12 cellular contexts compared by ENCODE assay signal in genomic region chr1:16180291-16180824, GRCh38. TPM values are rescaled to one million over a fixed set of nuclear protein-coding genes. Genes with fewer than 3 reads are reported as not detected.
DNase-seq lines count a peak whose midpoint lies in the region; ATAC-seq, FAIRE-seq and TF ChIP-seq lines count a peak whose summit lies in the region.
"Had no signal": no experiment of that assay in that cellular context is flagged by ENCODE, and none has a peak within 500 bp of the region (broad histone marks: within the 10 kb centered on the region; RNA-seq: fewer than 3 reads in every experiment).

No MANE protein-coding gene starts in this region.

- no peaks in the 10 kb centered on the region for H3K79me2 ChIP-seq in HepG2 (ENCODE audit: insufficient read depth, low read length)

- no peak for TF ChIP-seq CTCF in HEK293 (tag by site-specific recombination; IDR thresholded peaks at IDR 0.05)
- no peak for TF ChIP-seq CTCF in astrocyte of the spinal cord (IDR thresholded peaks at IDR 0.05; ENCODE audit: low read depth, low read length)
- no peak for TF ChIP-seq CTCF in HepG2 (CRISPR knock-in tag; IDR thresholded peaks at IDR 0.05)
- TF ChIP-seq CTCF in type B pancreatic cell (conservative IDR thresholded peaks at IDR 0.05), result no peak

- CTCF ChIA-PET in HEK293 (lab: Yijun Ruan, JAX) (interaction anchor here (15.1 kb wide), 1 partner anchor 99 kb away, joined by 427 read pairs; no protein-coding TSS in a partner anchor), HepG2 (lab: Yijun Ruan, JAX; ENCODE audit: low intra/inter-chr PET ratio, low total read pairs) (no interaction called here)

- no peaks in the 10 kb centered on the region for H3K9me3 Mint-ChIP-seq in type B pancreatic cell
- H3K9me3 Mint-ChIP-seq: activated CD4-positive, alpha-beta T cell treated with anti-CD3 and anti-CD28 coated beads, Interleukin-2, amount 10 ng/mL, durations not matched to agents 24 days and 14 days; T-cell had no signal

- TF ChIP-seq POLR2A in HepG2 (IDR thresholded peaks at IDR 0.05; ENCODE audit: insufficient read depth in 1 of 2, low read depth in 2 of 2, low read length in 2 of 2), result no peak

- H3K9me3 ChIP-seq in HEK293 (ENCODE audit: control insufficient read depth, insufficient read depth, low read depth, low read length) (no peaks in the 10 kb centered on the region), HepG2 (ENCODE audit: low read length) (no peaks in the 10 kb centered on the region)

- DNase-seq in astrocyte of the spinal cord (ENCODE audit: low read depth, low spot score), result peak; percentile 76
- no peak for DNase-seq in HepG2 (ENCODE audit: low spot score)
- DNase-seq in type B pancreatic cell (ENCODE audit: extremely low spot score, unreplicated experiment), result no peak
- DNase-seq in NCI-H2196 (lab: John Stamatoyannopoulos, UW; ENCODE audit: unreplicated experiment), result no peak
- no peak for DNase-seq in dedifferentiated amniotic fluid mesenchymal stem cell (ENCODE audit: extremely low spot score)
- DNase-seq: activated CD4-positive, alpha-beta T cell treated with anti-CD3 and anti-CD28 coated beads, Interleukin-2, amount 10 ng/mL, durations not matched to agents 24 days and 14 days; NCI-H2107; T-cell had no signal

- H3K4me1 Mint-ChIP-seq in type B pancreatic cell (ENCODE audit: unreplicated experiment), result peaks cover 36% of the 10 kb centered on the region
- H3K4me1 Mint-ChIP-seq: activated CD4-positive, alpha-beta T cell treated with anti-CD3 and anti-CD28 coated beads, Interleukin-2, amount 10 ng/mL, durations not matched to agents 24 days and 14 days; T-cell had no signal

- H3K36me3 Mint-ChIP-seq in type B pancreatic cell, result no peaks in the 10 kb centered on the region
- H3K36me3 Mint-ChIP-seq: T-cell had no signal

- H4K20me1 ChIP-seq in HepG2 (ENCODE audit: insufficient read depth, low read length), result no peaks in the 10 kb centered on the region

- 60% methylated on average over 13 of the region's 13 CpGs for WGBS in HepG2 (ENCODE audit: low lambda C conversion rate)

- no peak for TF ChIP-seq RAD21 in HepG2 (CRISPR knock-in tag; IDR thresholded peaks at IDR 0.05)

- H3K4me3 ChIP-seq in HEK293 (ENCODE audit: low read depth, low read length), result no peak overlapping the region
- H3K4me3 ChIP-seq in astrocyte of the spinal cord (ENCODE audit: low read depth, low read length), result no peak overlapping the region
- no peak overlapping the region for H3K4me3 ChIP-seq in HepG2 (replicated peaks in 1 of 3; ENCODE audit: insufficient read depth in 1 of 3, low read depth in 2 of 3, low read length in 3 of 3)

- intact Hi-C loops in HepG2 (cut with micrococcal nuclease; ENCODE audit: unreplicated experiment), result no loop called here

- no peak for FAIRE-seq in HepG2 (lab: Jason Lieb, UNC)
- FAIRE-seq: D721Med had no signal

- no peak overlapping the region for H2AFZ ChIP-seq in HepG2 (ENCODE audit: low read length)

- H3K36me3 ChIP-seq in HEK293 (ENCODE audit: control insufficient read depth in 2 of 2, insufficient read depth in 1 of 2, low read length in 2 of 2) (no peaks in the 10 kb centered on the region), HepG2 (replicated peaks in 1 of 2; ENCODE audit: control insufficient read depth in 1 of 2, insufficient read depth in 2 of 2, low read length in 2 of 2) (no peaks in the 10 kb centered on the region)

- H3K27me3 Mint-ChIP-seq in type B pancreatic cell, result no peaks in the 10 kb centered on the region

- no peaks in the 10 kb centered on the region for H3K27me3 ChIP-seq in HepG2 (ENCODE audit: control insufficient read depth in 1 of 2, insufficient read depth in 2 of 2, low read length in 2 of 2)

- H3K4me1 ChIP-seq in HEK293 (ENCODE audit: control insufficient read depth, insufficient read depth, low read length) (peaks cover 10% of the 10 kb centered on the region), HepG2 (ENCODE audit: insufficient read depth, low read length) (peaks cover 99% of the 10 kb centered on the region)

- no peak overlapping the region for H3K4me3 Mint-ChIP-seq in type B pancreatic cell
- H3K4me3 Mint-ChIP-seq: activated CD4-positive, alpha-beta T cell treated with anti-CD3 and anti-CD28 coated beads, Interleukin-2, amount 10 ng/mL, durations not matched to agents 24 days and 14 days; T-cell had no signal

- peak overlapping the region; percentile 58 for H3K27ac Mint-ChIP-seq in type B pancreatic cell
- H3K27ac Mint-ChIP-seq: activated CD4-positive, alpha-beta T cell treated with anti-CD3 and anti-CD28 coated beads, Interleukin-2, amount 10 ng/mL, durations not matched to agents 24 days and 14 days; T-cell had no signal

- H3K27ac ChIP-seq in HEK293 (ENCODE audit: extremely low read depth, low read depth, low read length) (no peak overlapping the region), HepG2 (ENCODE audit: extremely low read length, insufficient read depth, low read length) (no peak overlapping the region)
- H3K27ac ChIP-seq: HL-60 had no signal

- ATAC-seq in HepG2 (no peak), HG03159 (IDR thresholded peaks at IDR 0.05; ENCODE audit: unreplicated experiment) (no peak)
- ATAC-seq: T-cell had no signal

- no peak overlapping the region for H3K4me2 ChIP-seq in HepG2 (ENCODE audit: low read depth, low read length)

- TF ChIP-seq EP300 in HepG2 (IDR thresholded peaks at IDR 0.05; ENCODE audit: low read depth in 2 of 2, low read length in 2 of 2) (no peak), HepG2 (CRISPR knock-in tag; IDR thresholded peaks at IDR 0.05; ENCODE audit: borderline replicate concordance) (no peak)

- in situ Hi-C loops in astrocyte of the spinal cord (cut with HindIII; ENCODE audit: low sequenced_read_pairs) (no loop called here), HepG2 (cut with HindIII; ENCODE audit: extremely low pct_ligation_motif_present, low pct_unique_long_range_greater_than_20kb) (loop anchor here (5.0 kb wide), 2 partner anchors 33 to 103 kb away; no protein-coding TSS in a partner anchor)

- POLR2A ChIA-PET in HEK293 (lab: Yijun Ruan, JAX) (interaction anchor here (1.1 to 2.0 kb wide), 2 partner anchors 26 to 58 kb away, joined by 3 to 10 read pairs; no protein-coding TSS in a partner anchor), HepG2 (lab: Yijun Ruan, JAX) (interaction anchor here (1.1 to 4.5 kb wide), 4 partner anchors 26 to 47 kb away, joined by 3 to 51 read pairs (median 22); partner anchors contain the start of gene EPHA2)

- no TSS peak for BruUV-seq in HepG2 (replicated peaks; lab: Mats Ljungman, UMichigan)

- H3K9ac ChIP-seq in HepG2 (ENCODE audit: insufficient read depth, low read depth, low read length), result no peak overlapping the region

RNA-seq across cellular contexts. Expression of gene EPHA2, which starts 24.5 kb away (rescaled TPM):
- total RNA-seq in HepG2 (2016; rRNA removed; fragmentation: Illumina TruSeq; extraction: Trizol) (15.5 and 33.6 TPM in 2 replicates), type B pancreatic cell (ENCODE audit: low replicate concordance) (40.3 and 77.9 TPM in 2 replicates)
- 6.7 and 7.8 TPM in 2 replicates for total RNA-seq in HepG2 (2016; cell fraction: cytosol; rRNA removed; fragmentation: Illumina TruSeq; extraction: Trizol; ENCODE audit: low read depth)
- 10.8 and 35.8 TPM in 2 replicates for total RNA-seq in HepG2 (2016; cell fraction: insoluble cytoplasmic fraction; rRNA removed; fragmentation: Illumina TruSeq; extraction: Trizol)
- 14.9 and 16.9 TPM in 2 replicates for total RNA-seq in HepG2 (2016; cell fraction: membrane; rRNA removed; fragmentation: Illumina TruSeq; extraction: Trizol)
- total RNA-seq in HepG2 (2016; cell fraction: nucleus; rRNA removed; fragmentation: Illumina TruSeq; extraction: Trizol), result 41.9 and 47.9 TPM in 2 replicates
- 53.6 and 62.5 TPM in 2 replicates for polyA plus RNA-seq in HepG2 (2011; rRNA removed)
- polyA plus RNA-seq in HepG2 (2011; cell fraction: cytosol; rRNA removed), result 39.1 and 62.9 TPM in 2 replicates
- 163 and 212 TPM in 2 replicates for polyA plus RNA-seq in HepG2 (2011; cell fraction: nucleus; rRNA removed)
- polyA plus RNA-seq in HepG2 (2012), result 25.4 and 56.3 TPM in 2 replicates
- 2.1 and 2.2 TPM in 2 replicates for polyA plus RNA-seq in HepG2 (2016; cell fraction: cytosol; fragmentation: Illumina TruSeq; extraction: Trizol; ENCODE audit: low read depth)
- polyA plus RNA-seq in HepG2 (2016; cell fraction: insoluble cytoplasmic fraction; fragmentation: Illumina TruSeq; extraction: Trizol; ENCODE audit: low read depth), result 11.5 and 14.9 TPM in 2 replicates
- 5.7 and 6.8 TPM in 2 replicates for polyA plus RNA-seq in HepG2 (2016; cell fraction: membrane; fragmentation: Illumina TruSeq; extraction: Trizol; ENCODE audit: low read depth)
- 84.4 and 87.2 TPM in 2 replicates for polyA plus RNA-seq in HepG2 (2016; cell fraction: nucleus; fragmentation: Illumina TruSeq; extraction: Trizol; ENCODE audit: insufficient read depth, low read depth)
- polyA minus RNA-seq in HepG2 (2011; rRNA and poly(A)+ RNA removed; ENCODE audit: low replicate concordance), result 69.9 and 218 TPM in 2 replicates
- polyA minus RNA-seq in HepG2 (2011; cell fraction: cytosol; rRNA and poly(A)+ RNA removed), result 72.7 and 86.9 TPM in 2 replicates
- polyA minus RNA-seq in HepG2 (2011; cell fraction: nucleus; rRNA and poly(A)+ RNA removed), result 65.6 and 79.3 TPM in 2 replicates
- total RNA-seq: activated CD4-positive, alpha-beta T cell treated with anti-CD3 and anti-CD28 coated beads, Interleukin-2, amount 10 ng/mL, durations not matched to agents 24 days and 14 days had no signal

RNA-seq across cellular contexts. Expression of gene ARHGEF19, which starts 32.1 kb away (rescaled TPM):
- total RNA-seq in HepG2 (2016; rRNA removed; fragmentation: Illumina TruSeq; extraction: Trizol), result 1.8 and 2.0 TPM in 2 replicates
- 0.53 and 1.0 TPM in 2 replicates for total RNA-seq in HepG2 (2016; cell fraction: cytosol; rRNA removed; fragmentation: Illumina TruSeq; extraction: Trizol; ENCODE audit: low read depth)
- 1.4 and 2.3 TPM in 2 replicates for total RNA-seq in HepG2 (2016; cell fraction: insoluble cytoplasmic fraction; rRNA removed; fragmentation: Illumina TruSeq; extraction: Trizol)
- 1.3 and 1.5 TPM in 2 replicates for total RNA-seq in HepG2 (2016; cell fraction: membrane; rRNA removed; fragmentation: Illumina TruSeq; extraction: Trizol)
- total RNA-seq in HepG2 (2016; cell fraction: nucleus; rRNA removed; fragmentation: Illumina TruSeq; extraction: Trizol), result 1.9 and 2.1 TPM in 2 replicates
- polyA plus RNA-seq in HepG2 (2011; rRNA removed), result 1.7 and 2.2 TPM in 2 replicates
- 1.7 and 2.2 TPM in 2 replicates for polyA plus RNA-seq in HepG2 (2011; cell fraction: cytosol; rRNA removed)
- polyA plus RNA-seq in HepG2 (2011; cell fraction: nucleus; rRNA removed), result 9.9 and 10.1 TPM in 2 replicates
- polyA plus RNA-seq in HepG2 (2012), result 0.88 and 1.6 TPM in 2 replicates
- polyA plus RNA-seq in HepG2 (2016; cell fraction: cytosol; fragmentation: Illumina TruSeq; extraction: Trizol; ENCODE audit: low read depth), result 0.47 and 1.2 TPM in 2 replicates
- polyA plus RNA-seq in HepG2 (2016; cell fraction: insoluble cytoplasmic fraction; fragmentation: Illumina TruSeq; extraction: Trizol; ENCODE audit: low read depth), result 1.7 and 2.2 TPM in 2 replicates
- polyA plus RNA-seq in HepG2 (2016; cell fraction: membrane; fragmentation: Illumina TruSeq; extraction: Trizol; ENCODE audit: low read depth), result 0.94 and 1.7 TPM in 2 replicates
- polyA plus RNA-seq in HepG2 (2016; cell fraction: nucleus; fragmentation: Illumina TruSeq; extraction: Trizol; ENCODE audit: insufficient read depth, low read depth), result 4.0 and 5.0 TPM in 2 replicates
- polyA minus RNA-seq in HepG2 (2011; rRNA and poly(A)+ RNA removed; ENCODE audit: low replicate concordance), result 1.3 and 7.5 TPM in 2 replicates
- 0.69 and 0.79 TPM in 2 replicates for polyA minus RNA-seq in HepG2 (2011; cell fraction: cytosol; rRNA and poly(A)+ RNA removed)
- 1.4 and 2.1 TPM in 2 replicates for polyA minus RNA-seq in HepG2 (2011; cell fraction: nucleus; rRNA and poly(A)+ RNA removed)
- 20.2 and 29.5 TPM in 2 replicates for total RNA-seq in type B pancreatic cell (ENCODE audit: low replicate concordance)

RNA-seq across cellular contexts. Expression of gene CPLANE2, which starts 56.6 kb away (rescaled TPM):
- total RNA-seq in HepG2 (2016; rRNA removed; fragmentation: Illumina TruSeq; extraction: Trizol) (0.98 and 1.6 TPM in 2 replicates), type B pancreatic cell (ENCODE audit: low replicate concordance) (11.1 and 12.9 TPM in 2 replicates)
- 0.62 and 0.71 TPM in 2 replicates for total RNA-seq in HepG2 (2016; cell fraction: cytosol; rRNA removed; fragmentation: Illumina TruSeq; extraction: Trizol; ENCODE audit: low read depth)
- 1.00 and 1.9 TPM in 2 replicates for total RNA-seq in HepG2 (2016; cell fraction: insoluble cytoplasmic fraction; rRNA removed; fragmentation: Illumina TruSeq; extraction: Trizol)
- 1.8 and 1.9 TPM in 2 replicates for total RNA-seq in HepG2 (2016; cell fraction: membrane; rRNA removed; fragmentation: Illumina TruSeq; extraction: Trizol)
- 0.99 and 1.3 TPM in 2 replicates for total RNA-seq in HepG2 (2016; cell fraction: nucleus; rRNA removed; fragmentation: Illumina TruSeq; extraction: Trizol)
- polyA plus RNA-seq in HepG2 (2011; rRNA removed), result 0.27 and 0.29 TPM in 2 replicates
- 0.12 and 0.42 TPM in 2 replicates for polyA plus RNA-seq in HepG2 (2011; cell fraction: cytosol; rRNA removed)
- polyA plus RNA-seq in HepG2 (2011; cell fraction: nucleus; rRNA removed), result 0.43 and 0.48 TPM in 2 replicates
- 0.38 and 0.53 TPM in 2 replicates for polyA plus RNA-seq in HepG2 (2012)
- polyA plus RNA-seq in HepG2 (2016; cell fraction: cytosol; fragmentation: Illumina TruSeq; extraction: Trizol; ENCODE audit: low read depth), result 0.38 and 0.65 TPM in 2 replicates
- polyA plus RNA-seq in HepG2 (2016; cell fraction: insoluble cytoplasmic fraction; fragmentation: Illumina TruSeq; extraction: Trizol; ENCODE audit: low read depth), result 0.47 and 0.85 TPM in 2 replicates
- polyA plus RNA-seq in HepG2 (2016; cell fraction: membrane; fragmentation: Illumina TruSeq; extraction: Trizol; ENCODE audit: low read depth), result 0.76 and 1.2 TPM in 2 replicates
- polyA plus RNA-seq in HepG2 (2016; cell fraction: nucleus; fragmentation: Illumina TruSeq; extraction: Trizol; ENCODE audit: insufficient read depth, low read depth), result 0.41 and 2.0 TPM in 2 replicates
- polyA minus RNA-seq in HepG2 (2011; rRNA and poly(A)+ RNA removed; ENCODE audit: low replicate concordance), result 4.2 and 10.4 TPM in 2 replicates
- polyA minus RNA-seq in HepG2 (2011; cell fraction: cytosol; rRNA and poly(A)+ RNA removed), result 2.1 TPM in 1 of 2 replicates, not detected in the other
- polyA minus RNA-seq in HepG2 (2011; cell fraction: nucleus; rRNA and poly(A)+ RNA removed), result 0.39 and 1.1 TPM in 2 replicates

Comparison
In these comparisons a context has a peak if more than half of its experiments do, and no peak if none do; other contexts are left out.
1. Of the 63 proteins assayed by ChIP-seq in both HepG2 and HEK293: peak only in HepG2: none; only in HEK293: PRDM10; in both: none; in neither: 62.